1 cellular context compared by ENCODE assay signal in genomic region chr6:4280721-4281120, GRCh38.
TF ChIP-seq lines count a peak whose summit lies in the region.

No MANE protein-coding gene starts in this region.

TF ChIP-seq in HCT116, 20 proteins besides CTCF, POLR2A, EP300 and RAD21 (continued from another document):
- TF ChIP-seq TCF7L2 (IDR thresholded peaks at IDR 0.05; ENCODE audit: borderline replicate concordance, extremely low read depth, insufficient read depth, insufficient read length), result no peak
- TF ChIP-seq SRF (IDR thresholded peaks at IDR 0.05; ENCODE audit: low read depth), result no peak
- no peak for TF ChIP-seq ELF1 (IDR thresholded peaks at IDR 0.05; ENCODE audit: borderline replicate concordance, low read depth)
TF ChIP-seq in HCT116: peak in this region for 0.
